Comparison of ENCODE assay signal across 8 cellular contexts in genomic region chr11:14764899-14765527, GRCh38.
DNase-seq lines count a peak whose midpoint lies in the region; ATAC-seq and TF ChIP-seq lines count a peak whose summit lies in the region.

No MANE protein-coding gene starts in this region.

- BruUV-seq in A673 (replicated peaks; lab: Mats Ljungman, UMichigan) = no TSS peak

- H3K4me3 ChIP-seq in SU-DHL-6 (ENCODE audit: insufficient read depth, low read length, poor library complexity, severe bottlenecking) = peak overlapping the region; percentile 11
- H3K4me3 ChIP-seq in A673 (ENCODE audit: low read depth, low read length, poor library complexity, severe bottlenecking) = no peak overlapping the region

- H3K36me3 ChIP-seq in SU-DHL-6 (ENCODE audit: low read length) (0 out of 2 replicates have a peak, but pooled peaks cover 3% of the 10 kb centered on the region), A673 (ENCODE audit: insufficient read depth, low read length, poor library complexity, severe bottlenecking) (no peaks in the 10 kb centered on the region)

- H3K27me3 ChIP-seq in SU-DHL-6 (ENCODE audit: low read length) (no peaks in the 10 kb centered on the region), A673 (replicated peaks; ENCODE audit: insufficient read depth, low read depth, low read length, poor library complexity) (no peaks in the 10 kb centered on the region)

- H3K9ac ChIP-seq in SU-DHL-6 (ENCODE audit: low read length) = no peak overlapping the region

- ATAC-seq in HG03066 (IDR thresholded peaks at IDR 0.05; ENCODE audit: low read depth, unreplicated experiment) = peak; percentile 81

- TF ChIP-seq CTCF in SU-DHL-6 (IDR thresholded peaks at IDR 0.05; ENCODE audit: insufficient read depth, low read length, poor library complexity, severe bottlenecking) (no peak), A673 (conservative IDR thresholded peaks at IDR 0.05; ENCODE audit: low read depth, low read length) (no peak)

- intact Hi-C loops in A673 (cut with micrococcal nuclease; ENCODE audit: unreplicated experiment) = loop anchor here (10.0 kb wide), 1 partner anchor 220 kb away; no protein-coding TSS in a partner anchor

- no peaks in the 10 kb centered on the region for H4K20me1 ChIP-seq in SU-DHL-6 (ENCODE audit: low read depth, low read length)

- H3F3A ChIP-seq in SU-DHL-6 (ENCODE audit: insufficient read depth) = peaks cover 5% of the 10 kb centered on the region; the same call in 1 of the 2 replicates

- H3K9me2 ChIP-seq in SU-DHL-6 (replicated peaks; ENCODE audit: insufficient read depth, low read length) = no peaks in the 10 kb centered on the region

- H3K27ac ChIP-seq in SU-DHL-6 (ENCODE audit: low read depth, low read length) (no peak overlapping the region), A673 (ENCODE audit: low read depth, low read length, poor library complexity, severe bottlenecking) (no peak overlapping the region)

- H3K9me3 ChIP-seq in SU-DHL-6 (ENCODE audit: insufficient read depth, low read length) (no peaks in the 10 kb centered on the region), A673 (ENCODE audit: low read depth, low read length, poor library complexity, severe bottlenecking) (no peaks in the 10 kb centered on the region)

- POLR2A ChIA-PET in A673 (lab: Charles Lee; ENCODE audit: low non-redundant PET) = no interaction called here

- no peak overlapping the region for H2AFZ ChIP-seq in SU-DHL-6 (ENCODE audit: low read depth, low read length, severe bottlenecking)

- no peaks in the 10 kb centered on the region for H3K4me1 ChIP-seq in A673 (ENCODE audit: insufficient read depth, low read length, poor library complexity, severe bottlenecking)

- CTCF ChIA-PET in A673 (lab: Charles Lee) = no interaction called here

- peak; percentile 25 for DNase-seq in stimulated activated CD4-positive, alpha-beta T cell treated with anti-CD3 and anti-CD28 coated beads, Interleukin-1b, Interleukin-23, amount 100 ng/mL, for 48 hours
- no peak for DNase-seq in stimulated activated CD4-positive, alpha-beta T cell treated with anti-CD3 and anti-CD28 coated beads, Interleukin-4, amount 100 ng/mL, for 1 hour
- peak; percentile 76 for DNase-seq in iris pigment epithelial cell (ENCODE audit: low read depth)
- DNase-seq in D341Med (ENCODE audit: low spot score) = no peak
- DNase-seq in A673 (ENCODE audit: low spot score) = no peak
- DNase-seq in NK-92 (lab: John Stamatoyannopoulos, UW; ENCODE audit: unreplicated experiment) = no peak

- no peaks in the 10 kb centered on the region for H3K79me2 ChIP-seq in SU-DHL-6 (ENCODE audit: insufficient read depth, low read length)

- peak overlapping the region; percentile 40 for H3K4me2 ChIP-seq in SU-DHL-6 (ENCODE audit: low read depth, low read length, poor library complexity, severe bottlenecking)

Comparison
In these comparisons a context has a peak if more than half of its experiments do, and no peak if none do; other contexts are left out.
1. DNase-seq: peak in stimulated activated CD4-positive, alpha-beta T cell treated with anti-CD3 and anti-CD28 coated beads, Interleukin-1b, Interleukin-23, amount 100 ng/mL, for 48 hours (single experiment) and iris pigment epithelial cell (single experiment); none in stimulated activated CD4-positive, alpha-beta T cell treated with anti-CD3 and anti-CD28 coated beads, Interleukin-4, amount 100 ng/mL, for 1 hour (single experiment), D341Med (single experiment), A673 (single experiment) and NK-92 (single experiment).